ENCODE assay signal across 11 cellular contexts in the genomic region with DNA sequence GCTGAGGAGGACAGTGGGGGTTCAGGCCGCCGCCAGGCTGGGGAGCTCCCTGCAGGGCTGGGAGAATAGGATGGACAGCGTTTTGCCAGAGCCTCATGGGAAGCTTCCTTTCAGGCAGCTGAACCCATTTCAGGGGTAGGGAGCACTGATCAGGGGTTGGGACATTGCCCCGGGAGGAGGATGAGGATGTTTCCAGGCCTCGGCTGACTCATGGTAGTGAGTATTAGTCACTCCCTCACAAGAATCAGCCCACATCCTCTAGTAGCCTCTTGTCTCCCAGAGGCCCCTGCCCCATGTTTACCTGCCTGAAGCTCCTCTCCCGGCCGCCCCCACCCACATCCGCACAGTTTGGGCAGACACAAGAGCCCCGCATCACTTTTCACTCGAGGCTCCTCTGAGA.
DNase-seq lines count a peak whose midpoint lies in the region; ATAC-seq and TF ChIP-seq lines count a peak whose summit lies in the region.
"Had no signal": no experiment of that assay in that cellular context is flagged by ENCODE, and none has a peak within 500 bp of the region (broad histone marks: within the 10 kb centered on the region; RNA-seq: fewer than 3 reads in every experiment).

No MANE protein-coding gene starts in this region.

- H3K9me3 ChIP-seq in HCT116 (ENCODE audit: control insufficient read depth in 1 of 2, insufficient read depth in 1 of 2, low read depth in 1 of 2, low read length in 2 of 2) (no peaks in the 10 kb centered on the region; a peak in 1 of 4 replicates), adrenal gland (replicated peaks in 1 of 3) (no peaks in the 10 kb centered on the region), left lung (no peaks in the 10 kb centered on the region), tibial nerve (no peaks in the 10 kb centered on the region)

- peak; percentile 67 for ATAC-seq in HCT116
- ATAC-seq in left lung: peak; percentile 56

- H3K79me2 ChIP-seq in HCT116 (ENCODE audit: insufficient read depth, low read length): no peaks in the 10 kb centered on the region

- no peaks in the 10 kb centered on the region for H3K9me2 ChIP-seq in HCT116 (ENCODE audit: insufficient read depth)

- POLR2A ChIA-PET in HCT116 (lab: Charles Lee): no interaction called here

- H3K36me3 ChIP-seq in HCT116 (ENCODE audit: control insufficient read depth in 1 of 2, insufficient read depth in 2 of 2, low read length in 2 of 2) (no peaks in the 10 kb centered on the region), adrenal gland (replicated peaks in 1 of 2) (no peaks in the 10 kb centered on the region), left lung (no peaks in the 10 kb centered on the region), tibial nerve (no peaks in the 10 kb centered on the region)

- TF ChIP-seq CTCF in AG10803 (conservative IDR thresholded peaks at IDR 0.05; ENCODE audit: low read length): no peak
- no peak for TF ChIP-seq CTCF in HCT116 (IDR thresholded peaks at IDR 0.05 in 2 of 3, conservative IDR thresholded peaks at IDR 0.05 in 1 of 3; ENCODE audit: borderline replicate concordance in 1 of 3, insufficient read depth in 1 of 3, low read depth in 2 of 3, low read length in 2 of 3)
- TF ChIP-seq CTCF in adrenal gland (IDR thresholded peaks at IDR 0.05): no peak
- TF ChIP-seq CTCF in left lung (IDR thresholded peaks at IDR 0.05): no peak
- no peak for TF ChIP-seq CTCF in tibial nerve (IDR thresholded peaks at IDR 0.05)

- peak overlapping the region; percentile 23 for H2AFZ ChIP-seq in HCT116 (ENCODE audit: low read depth, low read length, poor library complexity, severe bottlenecking)

- no peaks in the 10 kb centered on the region for H4K20me1 ChIP-seq in HCT116 (ENCODE audit: insufficient read depth)

- RAD21 ChIA-PET in HCT116 (lab: Charles Lee; ENCODE audit: low non-redundant PET in 1 of 2, low total read pairs in 2 of 2, uncharacterized antibody in 2 of 2, unreplicated experiment in 2 of 2): no interaction called here

- intact Hi-C loops in HCT116 (cut with micrococcal nuclease): no loop called here
- intact Hi-C loops in adrenal gland (cut with DNase I): no loop called here
- intact Hi-C loops in left lung (cut with DNase I): no loop called here

- no TSS peak for BruUV-seq in HCT116 (replicated peaks; lab: Mats Ljungman, UMichigan)

- H3K27me3 ChIP-seq in HCT116 (ENCODE audit: insufficient read depth, low read length) (no peaks in the 10 kb centered on the region), adrenal gland (no peaks in the 10 kb centered on the region), left lung (no peaks in the 10 kb centered on the region), tibial nerve (no peaks in the 10 kb centered on the region)

- peaks cover 27 to 47% of the 10 kb centered on the region in 2 experiments for H3K4me1 ChIP-seq in HCT116 (ENCODE audit: control insufficient read depth in 1 of 2, insufficient read depth in 2 of 2, low read length in 2 of 2)
- H3K4me1 ChIP-seq in adrenal gland (replicated peaks in 1 of 2): peaks cover 14 to 18% of the 10 kb centered on the region in 2 donors
- peaks cover 6 to 15% of the 10 kb centered on the region in 2 donors for H3K4me1 ChIP-seq in left lung
- H3K4me1 ChIP-seq in tibial nerve: peaks cover 0 to 24% (median 3%) of the 10 kb centered on the region in 4 donors

- peak overlapping the region; percentile 9; the same call in 1 of the 2 replicates for H3K9ac ChIP-seq in HCT116 (ENCODE audit: low read length)

- no peak for TF ChIP-seq POLR2A in HCT116 (IDR thresholded peaks at IDR 0.05; ENCODE audit: borderline replicate concordance, extremely low read depth, insufficient read depth, insufficient read length)
- no peak for TF ChIP-seq POLR2A in adrenal gland (IDR thresholded peaks at IDR 0.05)
- TF ChIP-seq POLR2A in tibial nerve (IDR thresholded peaks at IDR 0.05): no peak

- peak overlapping the region; percentile 63 for H3K4me2 ChIP-seq in HCT116 (ENCODE audit: low read length)

- no peak overlapping the region for H3K27ac ChIP-seq in HCT116 (ENCODE audit: low read depth, low read length)
- no peak overlapping the region for H3K27ac ChIP-seq in adrenal gland
- H3K27ac ChIP-seq in left lung: no peak overlapping the region
- no peak overlapping the region for H3K27ac ChIP-seq in tibial nerve

- CTCF ChIA-PET in HCT116 (lab: Charles Lee): interaction anchor here (0.9 kb wide), 1 partner anchor 122 kb away, joined by 3 read pairs; no protein-coding TSS in a partner anchor

- no peak for TF ChIP-seq RAD21 in HCT116 (IDR thresholded peaks at IDR 0.05; ENCODE audit: low read depth)

- TF ChIP-seq EP300 in tibial nerve (IDR thresholded peaks at IDR 0.05): no peak

- H3K4me3 ChIP-seq in AG10803 (ENCODE audit: low read length): no peak overlapping the region
- H3K4me3 ChIP-seq in HCT116 (replicated peaks in 1 of 2; ENCODE audit: low read depth in 1 of 2, low read length in 2 of 2): no peak overlapping the region
- H3K4me3 ChIP-seq in adrenal gland: no peak overlapping the region
- H3K4me3 ChIP-seq in left lung: no peak overlapping the region
- no peak overlapping the region for H3K4me3 ChIP-seq in tibial nerve

- peak; percentile 72 for DNase-seq in AG10803 (ENCODE audit: low read depth)
- no peak for DNase-seq in HCT116 (ENCODE audit: low read depth, low spot score)
- DNase-seq in adrenal gland: peak; percentile 51 to 72 (median 67)
- peak in 1 of 2 donors; percentile 71 for DNase-seq in left lung
- no peak for DNase-seq in T-helper 9 cell
- DNase-seq in cerebellar nuclear complex (lab: John Stamatoyannopoulos, UW): no peak
- DNase-seq in NOMO-1 treated with dmso at 0.1 percent for 144 hours (lab: John Stamatoyannopoulos, UW; ENCODE audit: unreplicated experiment): no peak
- no peak for DNase-seq in tibial nerve (ENCODE audit: low spot score in 2 of 2)
- DNase-seq: caudate nucleus, GF-D8, NCI-H2107 had no signal

- WGBS in adrenal gland, 4 donors: 64 to 81% (median 78%) methylated on average over 7 to 10 of the region's 10 CpGs
- 82 to 85% methylated on average over 8 to 10 of the region's 10 CpGs for WGBS in tibial nerve, 2 donors

TF ChIP-seq in HCT116, 20 proteins besides CTCF, POLR2A, EP300 and RAD21:
- TF ChIP-seq POLR2AphosphoS5 (IDR thresholded peaks at IDR 0.05; ENCODE audit: low read depth, low read length): 0 out of 2 replicates have a peak, but pooled peaks have one; percentile 25
- TF ChIP-seq JUND (IDR thresholded peaks at IDR 0.05): peak; percentile 55; the same call in 1 of the 2 replicates
- TF ChIP-seq SIN3A (IDR thresholded peaks at IDR 0.05; ENCODE audit: low read depth): no peak
- TF ChIP-seq, protein P1, sequence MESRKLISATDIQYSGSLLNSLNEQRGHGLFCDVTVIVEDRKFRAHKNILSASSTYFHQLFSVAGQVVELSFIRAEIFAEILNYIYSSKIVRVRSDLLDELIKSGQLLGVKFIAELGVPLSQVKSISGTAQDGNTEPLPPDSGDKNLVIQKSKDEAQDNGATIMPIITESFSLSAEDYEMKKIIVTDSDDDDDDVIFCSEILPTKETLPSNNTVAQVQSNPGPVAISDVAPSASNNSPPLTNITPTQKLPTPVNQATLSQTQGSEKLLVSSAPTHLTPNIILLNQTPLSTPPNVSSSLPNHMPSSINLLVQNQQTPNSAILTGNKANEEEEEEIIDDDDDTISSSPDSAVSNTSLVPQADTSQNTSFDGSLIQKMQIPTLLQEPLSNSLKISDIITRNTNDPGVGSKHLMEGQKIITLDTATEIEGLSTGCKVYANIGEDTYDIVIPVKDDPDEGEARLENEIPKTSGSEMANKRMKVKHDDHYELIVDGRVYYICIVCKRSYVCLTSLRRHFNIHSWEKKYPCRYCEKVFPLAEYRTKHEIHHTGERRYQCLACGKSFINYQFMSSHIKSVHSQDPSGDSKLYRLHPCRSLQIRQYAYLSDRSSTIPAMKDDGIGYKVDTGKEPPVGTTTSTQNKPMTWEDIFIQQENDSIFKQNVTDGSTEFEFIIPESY (IDR thresholded peaks at IDR 0.05; ENCODE audit: extremely low read depth, insufficient replicate concordance, low read length): no peak
- TF ChIP-seq FOSL1 (IDR thresholded peaks at IDR 0.05; ENCODE audit: low read depth): peak; percentile 65; the same call in 1 of the 2 replicates
TF ChIP-seq in HCT116: peak in this region for 3.

Comparison
In these comparisons a context has a peak if more than half of its experiments do, and no peak if none do; other contexts are left out.
1. DNase-seq: peak in AG10803 (single experiment) and adrenal gland (7 of 7); none in HCT116 (single experiment), T-helper 9 cell (single experiment), cerebellar nuclear complex (0 of 2), NOMO-1 treated with dmso at 0.1 percent for 144 hours (single experiment) and tibial nerve (0 of 2).